In the genomic region with DNA sequence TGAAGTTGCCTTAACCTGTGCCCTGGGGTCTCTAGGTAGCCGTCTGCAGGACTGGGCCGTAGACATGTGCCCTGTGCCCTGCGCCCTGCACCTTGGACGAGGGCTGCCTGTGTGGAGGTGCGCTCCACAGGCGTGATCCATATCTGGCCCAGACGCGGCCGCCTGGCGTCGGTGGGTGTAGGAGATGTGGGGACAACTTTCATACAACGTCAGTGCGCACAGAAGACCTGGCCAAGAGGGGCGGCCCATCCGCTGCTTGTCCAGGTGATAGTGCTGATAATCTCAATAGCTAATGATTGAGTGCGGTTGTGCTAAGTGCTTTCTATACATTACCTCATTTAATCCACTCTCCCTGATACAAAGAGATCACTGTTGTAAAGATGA, we compare ENCODE assay signal across 9 cellular contexts. TPM values are rescaled to one million over a fixed set of nuclear protein-coding genes. Genes with fewer than 3 reads are reported as not detected.
DNase-seq lines count a peak whose midpoint lies in the region; ATAC-seq and TF ChIP-seq lines count a peak whose summit lies in the region.
"Had no signal": no experiment of that assay in that cellular context is flagged by ENCODE, and none has a peak within 500 bp of the region (broad histone marks: within the 10 kb centered on the region; RNA-seq: fewer than 3 reads in every experiment).

No MANE protein-coding gene starts in this region.

- H3K9ac ChIP-seq in HUES48 (ENCODE audit: low read depth, low read length) (no peak overlapping the region), neural cell (ENCODE audit: low read length) (peak overlapping the region; percentile 57)

- H3K4me3 Mint-ChIP-seq in CD4-positive, CD25-positive, alpha-beta regulatory T cell: peak overlapping the region; percentile 89 to 99 (median 92)
- peak overlapping the region; percentile 69 for H3K4me3 Mint-ChIP-seq in dendritic cell treated with granulocyte-macrophage colony-stimulating factor and Interleukin-4, amounts not matched to agents 40 ng/mL and 50 ng/mL, for 4 days

- intact Hi-C loops in dendritic cell treated with granulocyte-macrophage colony-stimulating factor and Interleukin-4, amounts not matched to agents 40 ng/mL and 50 ng/mL, for 4 days (cut with micrococcal nuclease): loop anchor here (10.0 kb wide), 2 partner anchors 60 to 90 kb away; no protein-coding TSS in a partner anchor

- no peak overlapping the region for H2AFZ ChIP-seq in neural cell (ENCODE audit: low read depth, low read length)

- peak overlapping the region; percentile 92 for H3K27ac ChIP-seq in CD4-positive, CD25-positive, alpha-beta regulatory T cell (ENCODE audit: insufficient read depth, low read length, poor library complexity, severe bottlenecking)
- H3K27ac ChIP-seq in HUES48 (ENCODE audit: low read depth, low read length) (no peak overlapping the region), neural cell (ENCODE audit: low read length) (no peak overlapping the region)
- H3K27ac ChIP-seq: thyroid gland had no signal

- H3K4me1 Mint-ChIP-seq in CD4-positive, CD25-positive, alpha-beta regulatory T cell: peaks cover 28 to 61% (median 37%) of the 10 kb centered on the region in 4 donors
- H3K4me1 Mint-ChIP-seq in dendritic cell treated with granulocyte-macrophage colony-stimulating factor and Interleukin-4, amounts not matched to agents 40 ng/mL and 50 ng/mL, for 4 days (ENCODE audit: low read depth): peaks cover 20% of the 10 kb centered on the region

- no peaks in the 10 kb centered on the region for H3K36me3 ChIP-seq in CD4-positive, CD25-positive, alpha-beta regulatory T cell (ENCODE audit: control insufficient read depth, insufficient read depth, low read length)
- no peaks in the 10 kb centered on the region for H3K36me3 ChIP-seq in HUES48 (ENCODE audit: control insufficient read depth, insufficient read depth, low read length)
- no peaks in the 10 kb centered on the region for H3K36me3 ChIP-seq in neural cell (ENCODE audit: insufficient read depth, low read length)
- H3K36me3 ChIP-seq: thyroid gland had no signal

- peaks cover 25% of the 10 kb centered on the region for H3K36me3 Mint-ChIP-seq in CD4-positive, CD25-positive, alpha-beta regulatory T cell
- no peaks in the 10 kb centered on the region for H3K36me3 Mint-ChIP-seq in dendritic cell treated with granulocyte-macrophage colony-stimulating factor and Interleukin-4, amounts not matched to agents 40 ng/mL and 50 ng/mL, for 4 days (ENCODE audit: low read depth)

- H3K9me2 ChIP-seq in neural cell (ENCODE audit: insufficient read depth, low read length): no peaks in the 10 kb centered on the region

- H3K27me3 ChIP-seq in CD4-positive, CD25-positive, alpha-beta regulatory T cell (ENCODE audit: control insufficient read depth, insufficient read depth, low read length): no peaks in the 10 kb centered on the region
- H3K27me3 ChIP-seq in HUES48 (ENCODE audit: control insufficient read depth, insufficient read depth, low read length) (peaks cover 39% of the 10 kb centered on the region), neural cell (ENCODE audit: insufficient read depth, low read depth, low read length) (peaks cover 17% of the 10 kb centered on the region)
- H3K27me3 ChIP-seq: thyroid gland had no signal

- no peak for TF ChIP-seq CTCF in neural cell (IDR thresholded peaks at IDR 0.05; ENCODE audit: poor library complexity, severe bottlenecking)

- TF ChIP-seq EP300 in neural cell (conservative IDR thresholded peaks at IDR 0.05; ENCODE audit: poor library complexity, severe bottlenecking): no peak

- peaks cover 0 to under 1% (median 0%) of the 10 kb centered on the region in 7 donors for H3K9me3 Mint-ChIP-seq in CD4-positive, CD25-positive, alpha-beta regulatory T cell
- H3K9me3 Mint-ChIP-seq in dendritic cell treated with granulocyte-macrophage colony-stimulating factor and Interleukin-4, amounts not matched to agents 40 ng/mL and 50 ng/mL, for 4 days: no peaks in the 10 kb centered on the region

- H3K4me3 ChIP-seq in CD4-positive, CD25-positive, alpha-beta regulatory T cell (ENCODE audit: low read depth, low read length): peak overlapping the region; percentile 39
- H3K4me3 ChIP-seq in HUES48 (ENCODE audit: low read depth, low read length): peak overlapping the region; percentile 77
- H3K4me3 ChIP-seq in neural cell (ENCODE audit: low read length): peak overlapping the region; percentile 82

- H3K27ac Mint-ChIP-seq in CD4-positive, CD25-positive, alpha-beta regulatory T cell: peak overlapping the region; percentile 86 to 91 (median 91)
- H3K27ac Mint-ChIP-seq in dendritic cell treated with granulocyte-macrophage colony-stimulating factor and Interleukin-4, amounts not matched to agents 40 ng/mL and 50 ng/mL, for 4 days: peak overlapping the region; percentile 12

- no peaks in the 10 kb centered on the region for H3K79me2 ChIP-seq in neural cell (replicated peaks; ENCODE audit: insufficient read depth, low read length)

- H3K4me1 ChIP-seq in CD4-positive, CD25-positive, alpha-beta regulatory T cell (ENCODE audit: control insufficient read depth, insufficient read depth, low read length, poor library complexity, severe bottlenecking): peaks cover 54% of the 10 kb centered on the region
- H3K4me1 ChIP-seq in HUES48 (ENCODE audit: control insufficient read depth, insufficient read depth, low read length): no peaks in the 10 kb centered on the region; the same call in 1 of the 2 replicates

- DNase-seq in CD4-positive, CD25-positive, alpha-beta regulatory T cell: no peak
- no peak for DNase-seq in islet precursor cell
- no peak for DNase-seq in NK-92 (lab: John Stamatoyannopoulos, UW; ENCODE audit: unreplicated experiment)
- no peak for DNase-seq in activated CD8-positive, alpha-beta memory T cell treated with anti-CD3 and anti-CD28 coated beads, Interleukin-2, amount 50 U/mL, for 48 hours

- H4K20me1 ChIP-seq in neural cell (ENCODE audit: insufficient read depth): no peaks in the 10 kb centered on the region

- H3F3A ChIP-seq in neural cell (ENCODE audit: insufficient read depth, low read length, poor library complexity, severe bottlenecking): no peaks in the 10 kb centered on the region

- no peaks in the 10 kb centered on the region for H3K9me3 ChIP-seq in CD4-positive, CD25-positive, alpha-beta regulatory T cell (ENCODE audit: control insufficient read depth in 2 of 2, low read length in 2 of 2)
- no peaks in the 10 kb centered on the region for H3K9me3 ChIP-seq in HUES48 (ENCODE audit: control insufficient read depth, insufficient read depth, low read length)
- no peaks in the 10 kb centered on the region for H3K9me3 ChIP-seq in neural cell (ENCODE audit: low read length)
- H3K9me3 ChIP-seq: thyroid gland had no signal

- H3K4me2 ChIP-seq in neural cell (ENCODE audit: low read length): peak overlapping the region; percentile 73

- no peaks in the 10 kb centered on the region for H3K27me3 Mint-ChIP-seq in CD4-positive, CD25-positive, alpha-beta regulatory T cell
- H3K27me3 Mint-ChIP-seq in dendritic cell treated with granulocyte-macrophage colony-stimulating factor and Interleukin-4, amounts not matched to agents 40 ng/mL and 50 ng/mL, for 4 days: peaks cover 38% of the 10 kb centered on the region

- TF ChIP-seq RAD21 in neural cell (conservative IDR thresholded peaks at IDR 0.05): no peak

- ATAC-seq in CD4-positive, CD25-positive, alpha-beta regulatory T cell (ENCODE audit: low read depth in 2 of 2): no peak
- ATAC-seq in GM19351 (IDR thresholded peaks at IDR 0.05; ENCODE audit: unreplicated experiment): no peak

TF ChIP-seq in neural cell, 6 proteins besides CTCF, POLR2A, EP300 and RAD21:
- TF ChIP-seq SMC3 (conservative IDR thresholded peaks at IDR 0.05; ENCODE audit: poor library complexity) (no peak), MXI1 (conservative IDR thresholded peaks at IDR 0.05; ENCODE audit: poor library complexity, severe bottlenecking) (no peak), EZH2 (IDR thresholded peaks at IDR 0.05; ENCODE audit: borderline replicate concordance, insufficient read depth, low read length, poor library complexity, severe bottlenecking) (no peak), POLR2AphosphoS5 (IDR thresholded peaks at IDR 0.05) (no peak), TAF1 (IDR thresholded peaks at IDR 0.05; ENCODE audit: low read depth) (no peak), REST (IDR thresholded peaks at IDR 0.05; ENCODE audit: borderline replicate concordance) (no peak)
TF ChIP-seq in neural cell: peak in this region for 0.

RNA-seq across cellular contexts. Expression of gene RASGRP1, which starts 0.7 kb away (rescaled TPM):
- 216 TPM for total RNA-seq in CD4-positive, CD25-positive, alpha-beta regulatory T cell
- polyA plus RNA-seq in CD4-positive, CD25-positive, alpha-beta regulatory T cell: 100 to 1,000 TPM in 1 of 4 donors, 10 to 100 TPM in 3; 74.5 to 108 (median 86.6) TPM
- 2.6 and 3.1 TPM in 2 replicates for polyA plus RNA-seq in neural cell
- polyA minus RNA-seq in neural cell: 4.5 and 5.4 TPM in 2 replicates

Comparison
In these comparisons a context has a peak if more than half of its experiments do, and no peak if none do; other contexts are left out.
1. RNA of gene RASGRP1, which starts 0.7 kb away (polyA plus RNA-seq): 74.5 to 108 TPM in CD4-positive, CD25-positive, alpha-beta regulatory T cell; 2.6 to 3.1 TPM in neural cell; every median in the first group is over 10 times any median in the second.
2. Peak in every context shown above with its lines, with median percentiles within 50 percentile points of each other: H3K4me3 ChIP-seq.